Comparison of ENCODE assay signal across 10 cellular contexts in genomic region chr2:166011660-166012059, GRCh38.
"Had no signal": no experiment of that assay in that cellular context is flagged by ENCODE, and none has a peak within 500 bp of the region (broad histone marks: within the 10 kb centered on the region; RNA-seq: fewer than 3 reads in every experiment).

No MANE protein-coding gene starts in this region.

- H2AFZ ChIP-seq: GM23248 had no signal

- ATAC-seq: HCT116 had no signal

- H3K4me1 ChIP-seq: HAP-1 had no signal

- DNase-seq: GM23248, GOT3, H7, HFFc6, IMR-90, KBM-7 had no signal

- H3K4me2 ChIP-seq: KMS-11 had no signal

- H3K4me3 ChIP-seq: GM23248, HAP-1 had no signal

- H3K9ac ChIP-seq: GM23248, KMS-11 had no signal

- H3K36me3 ChIP-seq: HAP-1 had no signal

- H3K27ac ChIP-seq: GM23248, HL-60, KMS-11 had no signal

- H3K9me3 ChIP-seq: HAP-1 had no signal
